In genomic region chr3:151084893-151085226, GRCh38 we compare ENCODE assay signal across 8 cellular contexts. TPM values are rescaled to one million over a fixed set of nuclear protein-coding genes. Genes with fewer than 3 reads are reported as not detected.
A peak's percentile ranks its signal among the peaks of the same experiment; 100 is the strongest.
DNase-seq lines count a peak whose midpoint lies in the region; ATAC-seq and TF ChIP-seq lines count a peak whose summit lies in the region.

No MANE protein-coding gene starts in this region.

- H3K27me3 Mint-ChIP-seq in activated CD4-positive, alpha-beta T cell treated with anti-CD3 and anti-CD28 coated beads, Interleukin-2, amount 10 ng/mL, durations not matched to agents 7 days and 5 days = peaks cover 56% of the 10 kb centered on the region

- H3K4me1 Mint-ChIP-seq in activated CD4-positive, alpha-beta T cell treated with anti-CD3 and anti-CD28 coated beads, Interleukin-2, amount 10 ng/mL, durations not matched to agents 7 days and 5 days = peaks cover 10% of the 10 kb centered on the region

- H3K4me1 ChIP-seq in adipocyte (ENCODE audit: control insufficient read depth, insufficient read depth, low read length) (no peaks in the 10 kb centered on the region), left lung (peaks cover 12 to 28% of the 10 kb centered on the region in 2 donors), testis (peaks cover 4% of the 10 kb centered on the region)

- WGBS in testis, 2 donors = 35 to 43% methylated on average over 11 to 14 of the region's 14 CpGs

- H3K9me3 ChIP-seq in adipocyte (ENCODE audit: control insufficient read depth, low read length) (no peaks in the 10 kb centered on the region), left lung (no peaks in the 10 kb centered on the region), testis (no peaks in the 10 kb centered on the region)

- no peaks in the 10 kb centered on the region for H3K36me3 Mint-ChIP-seq in activated CD4-positive, alpha-beta T cell treated with anti-CD3 and anti-CD28 coated beads, Interleukin-2, amount 10 ng/mL, durations not matched to agents 7 days and 5 days (ENCODE audit: low read depth)

- no peak overlapping the region for H3K27ac ChIP-seq in left lung
- H3K27ac ChIP-seq in testis = no peak overlapping the region

- POLR2A ChIA-PET in activated CD4-positive, alpha-beta T cell treated with anti-CD3 and anti-CD28 coated beads, Interleukin-2, amount 10 ng/mL, durations not matched to agents 7 days and 5 days (lab: Charles Lee) = no interaction called here

- ATAC-seq in left lung (no peak), GM19452 (IDR thresholded peaks at IDR 0.05; ENCODE audit: unreplicated experiment) (no peak)

- TF ChIP-seq POLR2A in testis (IDR thresholded peaks at IDR 0.05) = no peak

- no peak overlapping the region for H3K9ac ChIP-seq in adipocyte (ENCODE audit: low read length)

- TF ChIP-seq CTCF in left lung (IDR thresholded peaks at IDR 0.05) (no peak), testis (IDR thresholded peaks at IDR 0.05) (no peak)

- H3K4me3 Mint-ChIP-seq in activated CD4-positive, alpha-beta T cell treated with anti-CD3 and anti-CD28 coated beads, Interleukin-2, amount 10 ng/mL, durations not matched to agents 7 days and 5 days = peak overlapping the region; percentile 67

- peak overlapping the region; percentile 78 for H3K4me3 ChIP-seq in adipocyte (ENCODE audit: low read length)
- H3K4me3 ChIP-seq in left lung = peak overlapping the region; percentile 63 to 64
- H3K4me3 ChIP-seq in testis = peak overlapping the region; percentile 65 to 83

- intact Hi-C loops in left lung (cut with DNase I) (no loop called here), testis (cut with DNase I; ENCODE audit: low total_unique reads) (no loop called here)

- peaks cover 45% of the 10 kb centered on the region for H3K27me3 ChIP-seq in adipocyte (replicated peaks; ENCODE audit: control insufficient read depth, insufficient read depth, low read length)
- peaks cover 26 to 70% of the 10 kb centered on the region in 2 donors for H3K27me3 ChIP-seq in left lung
- H3K27me3 ChIP-seq in testis = no peaks in the 10 kb centered on the region

- H3K36me3 ChIP-seq in adipocyte (ENCODE audit: control insufficient read depth, insufficient read depth, low read length, severe bottlenecking) (no peaks in the 10 kb centered on the region), left lung (no peaks in the 10 kb centered on the region), testis (ENCODE audit: low read depth, missing control alignments) (no peaks in the 10 kb centered on the region)

- no peak overlapping the region for H3K27ac Mint-ChIP-seq in activated CD4-positive, alpha-beta T cell treated with anti-CD3 and anti-CD28 coated beads, Interleukin-2, amount 10 ng/mL, durations not matched to agents 7 days and 5 days

- no peak for DNase-seq in activated CD4-positive, alpha-beta T cell treated with anti-CD3 and anti-CD28 coated beads, Interleukin-2, amount 10 ng/mL, durations not matched to agents 7 days and 5 days
- DNase-seq in activated CD4-positive, alpha-beta T cell treated with anti-CD3 and anti-CD28 coated beads, Interleukin-2, amount 50 U/mL, for 4 hours = no peak
- DNase-seq in adipocyte (ENCODE audit: low read depth) (no peak), left lung (no peak), testis (no peak), NCI-H146 (lab: John Stamatoyannopoulos, UW) (no peak), amygdala (lab: John Stamatoyannopoulos, UW) (no peak)

- CTCF ChIA-PET in activated CD4-positive, alpha-beta T cell treated with anti-CD3 and anti-CD28 coated beads, Interleukin-2, amount 10 ng/mL, durations not matched to agents 7 days and 5 days (lab: Charles Lee) = interaction anchor here (0.6 to 1.2 kb wide), 3 partner anchors 9 to 51 kb away, joined by 3 read pairs; no protein-coding TSS in a partner anchor

- H3K9me3 Mint-ChIP-seq in activated CD4-positive, alpha-beta T cell treated with anti-CD3 and anti-CD28 coated beads, Interleukin-2, amount 10 ng/mL, durations not matched to agents 7 days and 5 days = no peaks in the 10 kb centered on the region

RNA-seq across cellular contexts. Expression of gene MED12L, which starts 0.6 kb away (rescaled TPM):
- total RNA-seq in activated CD4-positive, alpha-beta T cell treated with anti-CD3 and anti-CD28 coated beads, Interleukin-2, amount 10 ng/mL, durations not matched to agents 7 days and 5 days = under 1 TPM; 0.35 to 0.92 TPM
- total RNA-seq in left lung (1 to 10 TPM in 1 of 2 donors, under 1 TPM in 1; 0.82 to 1.0 TPM), testis (10 to 100 TPM; 10.3 to 18.5 TPM)
- polyA plus RNA-seq in testis (ENCODE audit: insufficient read depth, low read depth, low replicate concordance) = 10.4 TPM

Comparison
In these comparisons a context has a peak if more than half of its experiments do, and no peak if none do; other contexts are left out.
1. RNA of gene MED12L, which starts 0.6 kb away (total RNA-seq): 10.3 to 18.5 TPM in testis; 0.82 to 1.0 TPM in left lung and 0.35 to 0.92 TPM in activated CD4-positive, alpha-beta T cell treated with anti-CD3 and anti-CD28 coated beads, Interleukin-2, amount 10 ng/mL, durations not matched to agents 7 days and 5 days; every median in the first group is over 4 times any median in the second.
2. Peak in every context shown above with its lines, with median percentiles within 50 percentile points of each other: H3K4me3 ChIP-seq.